ENCODE assay signal across 1 cellular context in the genomic region with DNA sequence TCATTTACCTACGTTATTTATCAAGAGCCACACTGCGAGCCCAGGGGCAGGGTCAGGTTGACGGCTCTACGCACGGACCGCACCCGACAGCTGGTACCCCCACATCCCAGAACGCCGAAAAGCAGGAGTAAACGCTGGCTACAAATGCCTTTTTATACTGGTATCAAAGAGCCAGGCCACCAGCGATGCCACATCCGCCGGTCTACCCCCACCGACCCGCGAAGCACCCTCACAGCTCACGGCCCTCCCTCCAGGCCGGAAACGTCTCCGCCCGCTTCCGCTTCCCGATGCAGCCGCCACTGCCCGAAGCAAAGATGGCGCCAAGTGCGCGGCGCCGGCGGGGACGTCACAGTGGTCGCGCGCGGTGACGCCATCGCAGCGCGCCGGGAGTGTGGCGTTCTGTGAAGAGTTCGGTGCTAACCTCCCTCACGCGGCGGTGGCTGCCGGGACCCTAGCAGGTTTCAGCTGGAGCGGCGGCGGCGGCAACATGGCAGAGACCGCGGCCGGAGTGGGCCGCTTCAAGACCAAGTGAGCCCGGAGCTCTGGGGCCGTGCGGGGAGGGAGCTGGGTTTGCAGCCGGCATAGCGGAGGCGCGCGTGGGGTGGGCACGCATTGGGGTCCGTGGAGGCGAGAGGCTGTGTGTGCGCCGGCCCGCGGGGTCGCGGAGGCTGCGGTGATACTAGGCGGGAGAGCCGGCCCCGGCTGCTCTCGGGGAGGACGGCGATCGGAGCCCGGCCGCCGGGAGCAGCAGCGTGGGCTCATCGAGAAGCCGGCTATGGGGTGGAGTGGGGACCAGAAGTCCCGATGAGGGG.
A peak's percentile ranks its signal among the peaks of the same experiment; 100 is the strongest.
TF ChIP-seq lines count a peak whose summit lies in the region.

A gene (plus strand): TSS at position 376 of the 812 bp plus-strand sequence. CDS start 112 bp downstream, at position 488.

TF ChIP-seq in K562, 482 proteins besides CTCF, POLR2A, EP300 and RAD21 (continued from another document and continues in another):
- TF ChIP-seq JUND (IDR thresholded peaks at IDR 0.05; ENCODE audit: borderline replicate concordance, low read depth, low read length) (peak; percentile 84), JUND (tag; IDR thresholded peaks at IDR 0.05; ENCODE audit: borderline replicate concordance, low read depth, low read length) (peak; percentile 47; the same call in 1 of the 3 replicates), ZNF282 (CRISPR knock-in tag; IDR thresholded peaks at IDR 0.05) (peak; percentile 62; the same call in 1 of the 2 replicates), LEF1 (IDR thresholded peaks at IDR 0.05) (no peak), ZNF253 (CRISPR knock-in tag; conservative IDR thresholded peaks at IDR 0.05) (no peak), U2AF1 (optimal IDR thresholded peaks at IDR 0.05; ENCODE audit: low read depth, low read length) (peak; percentile 76), HIVEP1 (CRISPR knock-in tag; IDR thresholded peaks at IDR 0.05) (0 out of 2 replicates have a peak, but pooled peaks have one; percentile 31), TCF7 (IDR thresholded peaks at IDR 0.05; ENCODE audit: borderline replicate concordance) (peak; percentile 67; the same call in 1 of the 2 replicates), ATF1 (CRISPR knock-in tag; IDR thresholded peaks at IDR 0.05) (peak; percentile 100), ATF1 (tag; IDR thresholded peaks at IDR 0.05) (peak; percentile 100), HDGF (IDR thresholded peaks at IDR 0.05) (0 out of 2 replicates have a peak, but pooled peaks have one; percentile 1), POLR2AphosphoS2 (IDR thresholded peaks at IDR 0.05; ENCODE audit: low read length) (peak; percentile 77; the same call in 1 of the 2 replicates), ZNF507 (tag; conservative IDR thresholded peaks at IDR 0.05) (no peak), JUN (IDR thresholded peaks at IDR 0.05; ENCODE audit: borderline replicate concordance, low read depth, low read length) (peak; percentile 84), JUN (CRISPR knock-in tag; IDR thresholded peaks at IDR 0.05; ENCODE audit: borderline replicate concordance) (no peak), MYBL2 (IDR thresholded peaks at IDR 0.05; ENCODE audit: low read depth) (no peak), MYBL2 (CRISPR knock-in tag; IDR thresholded peaks at IDR 0.05; ENCODE audit: borderline replicate concordance) (no peak), SREBF1 (IDR thresholded peaks at IDR 0.05; ENCODE audit: borderline replicate concordance, low read depth, low read length) (0 out of 2 replicates have a peak, but pooled peaks have one; percentile 59), FOXP1 (CRISPR knock-in tag; IDR thresholded peaks at IDR 0.05) (peak; percentile 64), ZSCAN29 (IDR thresholded peaks at IDR 0.05) (peak; percentile 88)
- TF ChIP-seq, protein P1, sequence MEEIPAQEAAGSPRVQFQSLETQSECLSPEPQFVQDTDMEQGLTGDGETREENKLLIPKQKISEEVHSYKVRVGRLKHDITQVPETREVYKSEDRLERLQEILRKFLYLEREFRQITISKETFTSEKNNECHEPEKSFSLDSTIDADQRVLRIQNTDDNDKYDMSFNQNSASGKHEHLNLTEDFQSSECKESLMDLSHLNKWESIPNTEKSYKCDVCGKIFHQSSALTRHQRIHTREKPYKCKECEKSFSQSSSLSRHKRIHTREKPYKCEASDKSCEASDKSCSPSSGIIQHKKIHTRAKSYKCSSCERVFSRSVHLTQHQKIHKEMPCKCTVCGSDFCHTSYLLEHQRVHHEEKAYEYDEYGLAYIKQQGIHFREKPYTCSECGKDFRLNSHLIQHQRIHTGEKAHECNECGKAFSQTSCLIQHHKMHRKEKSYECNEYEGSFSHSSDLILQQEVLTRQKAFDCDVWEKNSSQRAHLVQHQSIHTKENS (CRISPR knock-in tag; IDR thresholded peaks at IDR 0.05): no peak
- TF ChIP-seq, protein P2, sequence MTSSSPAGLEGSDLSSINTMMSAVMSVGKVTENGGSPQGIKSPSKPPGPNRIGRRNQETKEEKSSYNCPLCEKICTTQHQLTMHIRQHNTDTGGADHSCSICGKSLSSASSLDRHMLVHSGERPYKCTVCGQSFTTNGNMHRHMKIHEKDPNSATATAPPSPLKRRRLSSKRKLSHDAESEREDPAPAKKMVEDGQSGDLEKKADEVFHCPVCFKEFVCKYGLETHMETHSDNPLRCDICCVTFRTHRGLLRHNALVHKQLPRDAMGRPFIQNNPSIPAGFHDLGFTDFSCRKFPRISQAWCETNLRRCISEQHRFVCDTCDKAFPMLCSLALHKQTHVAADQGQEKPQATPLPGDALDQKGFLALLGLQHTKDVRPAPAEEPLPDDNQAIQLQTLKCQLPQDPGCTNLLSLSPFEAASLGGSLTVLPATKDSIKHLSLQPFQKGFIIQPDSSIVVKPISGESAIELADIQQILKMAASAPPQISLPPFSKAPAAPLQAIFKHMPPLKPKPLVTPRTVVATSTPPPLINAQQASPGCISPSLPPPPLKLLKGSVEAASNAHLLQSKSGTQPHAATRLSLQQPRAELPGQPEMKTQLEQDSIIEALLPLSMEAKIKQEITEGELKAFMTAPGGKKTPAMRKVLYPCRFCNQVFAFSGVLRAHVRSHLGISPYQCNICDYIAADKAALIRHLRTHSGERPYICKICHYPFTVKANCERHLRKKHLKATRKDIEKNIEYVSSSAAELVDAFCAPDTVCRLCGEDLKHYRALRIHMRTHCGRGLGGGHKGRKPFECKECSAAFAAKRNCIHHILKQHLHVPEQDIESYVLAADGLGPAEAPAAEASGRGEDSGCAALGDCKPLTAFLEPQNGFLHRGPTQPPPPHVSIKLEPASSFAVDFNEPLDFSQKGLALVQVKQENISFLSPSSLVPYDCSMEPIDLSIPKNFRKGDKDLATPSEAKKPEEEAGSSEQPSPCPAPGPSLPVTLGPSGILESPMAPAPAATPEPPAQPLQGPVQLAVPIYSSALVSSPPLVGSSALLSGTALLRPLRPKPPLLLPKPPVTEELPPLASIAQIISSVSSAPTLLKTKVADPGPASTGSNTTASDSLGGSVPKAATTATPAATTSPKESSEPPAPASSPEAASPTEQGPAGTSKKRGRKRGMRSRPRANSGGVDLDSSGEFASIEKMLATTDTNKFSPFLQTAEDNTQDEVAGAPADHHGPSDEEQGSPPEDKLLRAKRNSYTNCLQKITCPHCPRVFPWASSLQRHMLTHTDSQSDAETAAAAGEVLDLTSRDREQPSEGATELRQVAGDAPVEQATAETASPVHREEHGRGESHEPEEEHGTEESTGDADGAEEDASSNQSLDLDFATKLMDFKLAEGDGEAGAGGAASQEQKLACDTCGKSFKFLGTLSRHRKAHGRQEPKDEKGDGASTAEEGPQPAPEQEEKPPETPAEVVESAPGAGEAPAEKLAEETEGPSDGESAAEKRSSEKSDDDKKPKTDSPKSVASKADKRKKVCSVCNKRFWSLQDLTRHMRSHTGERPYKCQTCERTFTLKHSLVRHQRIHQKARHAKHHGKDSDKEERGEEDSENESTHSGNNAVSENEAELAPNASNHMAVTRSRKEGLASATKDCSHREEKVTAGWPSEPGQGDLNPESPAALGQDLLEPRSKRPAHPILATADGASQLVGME (CRISPR knock-in tag; IDR thresholded peaks at IDR 0.05): no peak; the same call in 1 of the 2 replicates
- TF ChIP-seq, protein P3, sequence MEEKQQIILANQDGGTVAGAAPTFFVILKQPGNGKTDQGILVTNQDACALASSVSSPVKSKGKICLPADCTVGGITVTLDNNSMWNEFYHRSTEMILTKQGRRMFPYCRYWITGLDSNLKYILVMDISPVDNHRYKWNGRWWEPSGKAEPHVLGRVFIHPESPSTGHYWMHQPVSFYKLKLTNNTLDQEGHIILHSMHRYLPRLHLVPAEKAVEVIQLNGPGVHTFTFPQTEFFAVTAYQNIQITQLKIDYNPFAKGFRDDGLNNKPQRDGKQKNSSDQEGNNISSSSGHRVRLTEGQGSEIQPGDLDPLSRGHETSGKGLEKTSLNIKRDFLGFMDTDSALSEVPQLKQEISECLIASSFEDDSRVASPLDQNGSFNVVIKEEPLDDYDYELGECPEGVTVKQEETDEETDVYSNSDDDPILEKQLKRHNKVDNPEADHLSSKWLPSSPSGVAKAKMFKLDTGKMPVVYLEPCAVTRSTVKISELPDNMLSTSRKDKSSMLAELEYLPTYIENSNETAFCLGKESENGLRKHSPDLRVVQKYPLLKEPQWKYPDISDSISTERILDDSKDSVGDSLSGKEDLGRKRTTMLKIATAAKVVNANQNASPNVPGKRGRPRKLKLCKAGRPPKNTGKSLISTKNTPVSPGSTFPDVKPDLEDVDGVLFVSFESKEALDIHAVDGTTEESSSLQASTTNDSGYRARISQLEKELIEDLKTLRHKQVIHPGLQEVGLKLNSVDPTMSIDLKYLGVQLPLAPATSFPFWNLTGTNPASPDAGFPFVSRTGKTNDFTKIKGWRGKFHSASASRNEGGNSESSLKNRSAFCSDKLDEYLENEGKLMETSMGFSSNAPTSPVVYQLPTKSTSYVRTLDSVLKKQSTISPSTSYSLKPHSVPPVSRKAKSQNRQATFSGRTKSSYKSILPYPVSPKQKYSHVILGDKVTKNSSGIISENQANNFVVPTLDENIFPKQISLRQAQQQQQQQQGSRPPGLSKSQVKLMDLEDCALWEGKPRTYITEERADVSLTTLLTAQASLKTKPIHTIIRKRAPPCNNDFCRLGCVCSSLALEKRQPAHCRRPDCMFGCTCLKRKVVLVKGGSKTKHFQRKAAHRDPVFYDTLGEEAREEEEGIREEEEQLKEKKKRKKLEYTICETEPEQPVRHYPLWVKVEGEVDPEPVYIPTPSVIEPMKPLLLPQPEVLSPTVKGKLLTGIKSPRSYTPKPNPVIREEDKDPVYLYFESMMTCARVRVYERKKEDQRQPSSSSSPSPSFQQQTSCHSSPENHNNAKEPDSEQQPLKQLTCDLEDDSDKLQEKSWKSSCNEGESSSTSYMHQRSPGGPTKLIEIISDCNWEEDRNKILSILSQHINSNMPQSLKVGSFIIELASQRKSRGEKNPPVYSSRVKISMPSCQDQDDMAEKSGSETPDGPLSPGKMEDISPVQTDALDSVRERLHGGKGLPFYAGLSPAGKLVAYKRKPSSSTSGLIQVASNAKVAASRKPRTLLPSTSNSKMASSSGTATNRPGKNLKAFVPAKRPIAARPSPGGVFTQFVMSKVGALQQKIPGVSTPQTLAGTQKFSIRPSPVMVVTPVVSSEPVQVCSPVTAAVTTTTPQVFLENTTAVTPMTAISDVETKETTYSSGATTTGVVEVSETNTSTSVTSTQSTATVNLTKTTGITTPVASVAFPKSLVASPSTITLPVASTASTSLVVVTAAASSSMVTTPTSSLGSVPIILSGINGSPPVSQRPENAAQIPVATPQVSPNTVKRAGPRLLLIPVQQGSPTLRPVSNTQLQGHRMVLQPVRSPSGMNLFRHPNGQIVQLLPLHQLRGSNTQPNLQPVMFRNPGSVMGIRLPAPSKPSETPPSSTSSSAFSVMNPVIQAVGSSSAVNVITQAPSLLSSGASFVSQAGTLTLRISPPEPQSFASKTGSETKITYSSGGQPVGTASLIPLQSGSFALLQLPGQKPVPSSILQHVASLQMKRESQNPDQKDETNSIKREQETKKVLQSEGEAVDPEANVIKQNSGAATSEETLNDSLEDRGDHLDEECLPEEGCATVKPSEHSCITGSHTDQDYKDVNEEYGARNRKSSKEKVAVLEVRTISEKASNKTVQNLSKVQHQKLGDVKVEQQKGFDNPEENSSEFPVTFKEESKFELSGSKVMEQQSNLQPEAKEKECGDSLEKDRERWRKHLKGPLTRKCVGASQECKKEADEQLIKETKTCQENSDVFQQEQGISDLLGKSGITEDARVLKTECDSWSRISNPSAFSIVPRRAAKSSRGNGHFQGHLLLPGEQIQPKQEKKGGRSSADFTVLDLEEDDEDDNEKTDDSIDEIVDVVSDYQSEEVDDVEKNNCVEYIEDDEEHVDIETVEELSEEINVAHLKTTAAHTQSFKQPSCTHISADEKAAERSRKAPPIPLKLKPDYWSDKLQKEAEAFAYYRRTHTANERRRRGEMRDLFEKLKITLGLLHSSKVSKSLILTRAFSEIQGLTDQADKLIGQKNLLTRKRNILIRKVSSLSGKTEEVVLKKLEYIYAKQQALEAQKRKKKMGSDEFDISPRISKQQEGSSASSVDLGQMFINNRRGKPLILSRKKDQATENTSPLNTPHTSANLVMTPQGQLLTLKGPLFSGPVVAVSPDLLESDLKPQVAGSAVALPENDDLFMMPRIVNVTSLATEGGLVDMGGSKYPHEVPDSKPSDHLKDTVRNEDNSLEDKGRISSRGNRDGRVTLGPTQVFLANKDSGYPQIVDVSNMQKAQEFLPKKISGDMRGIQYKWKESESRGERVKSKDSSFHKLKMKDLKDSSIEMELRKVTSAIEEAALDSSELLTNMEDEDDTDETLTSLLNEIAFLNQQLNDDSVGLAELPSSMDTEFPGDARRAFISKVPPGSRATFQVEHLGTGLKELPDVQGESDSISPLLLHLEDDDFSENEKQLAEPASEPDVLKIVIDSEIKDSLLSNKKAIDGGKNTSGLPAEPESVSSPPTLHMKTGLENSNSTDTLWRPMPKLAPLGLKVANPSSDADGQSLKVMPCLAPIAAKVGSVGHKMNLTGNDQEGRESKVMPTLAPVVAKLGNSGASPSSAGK (IDR thresholded peaks at IDR 0.05): peak; percentile 48; the same call in 1 of the 2 replicates
- TF ChIP-seq, protein P4, sequence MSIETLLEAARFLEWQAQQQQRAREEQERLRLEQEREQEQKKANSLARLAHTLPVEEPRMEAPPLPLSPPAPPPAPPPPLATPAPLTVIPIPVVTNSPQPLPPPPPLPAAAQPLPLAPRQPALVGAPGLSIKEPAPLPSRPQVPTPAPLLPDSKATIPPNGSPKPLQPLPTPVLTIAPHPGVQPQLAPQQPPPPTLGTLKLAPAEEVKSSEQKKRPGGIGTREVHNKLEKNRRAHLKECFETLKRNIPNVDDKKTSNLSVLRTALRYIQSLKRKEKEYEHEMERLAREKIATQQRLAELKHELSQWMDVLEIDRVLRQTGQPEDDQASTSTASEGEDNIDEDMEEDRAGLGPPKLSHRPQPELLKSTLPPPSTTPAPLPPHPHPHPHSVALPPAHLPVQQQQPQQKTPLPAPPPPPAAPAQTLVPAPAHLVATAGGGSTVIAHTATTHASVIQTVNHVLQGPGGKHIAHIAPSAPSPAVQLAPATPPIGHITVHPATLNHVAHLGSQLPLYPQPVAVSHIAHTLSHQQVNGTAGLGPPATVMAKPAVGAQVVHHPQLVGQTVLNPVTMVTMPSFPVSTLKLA (conservative IDR thresholded peaks at IDR 0.05): peak; percentile 92 to 97
- TF ChIP-seq, protein P5, sequence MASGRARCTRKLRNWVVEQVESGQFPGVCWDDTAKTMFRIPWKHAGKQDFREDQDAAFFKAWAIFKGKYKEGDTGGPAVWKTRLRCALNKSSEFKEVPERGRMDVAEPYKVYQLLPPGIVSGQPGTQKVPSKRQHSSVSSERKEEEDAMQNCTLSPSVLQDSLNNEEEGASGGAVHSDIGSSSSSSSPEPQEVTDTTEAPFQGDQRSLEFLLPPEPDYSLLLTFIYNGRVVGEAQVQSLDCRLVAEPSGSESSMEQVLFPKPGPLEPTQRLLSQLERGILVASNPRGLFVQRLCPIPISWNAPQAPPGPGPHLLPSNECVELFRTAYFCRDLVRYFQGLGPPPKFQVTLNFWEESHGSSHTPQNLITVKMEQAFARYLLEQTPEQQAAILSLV (tag; IDR thresholded peaks at IDR 0.05): no peak
- TF ChIP-seq, protein P6, sequence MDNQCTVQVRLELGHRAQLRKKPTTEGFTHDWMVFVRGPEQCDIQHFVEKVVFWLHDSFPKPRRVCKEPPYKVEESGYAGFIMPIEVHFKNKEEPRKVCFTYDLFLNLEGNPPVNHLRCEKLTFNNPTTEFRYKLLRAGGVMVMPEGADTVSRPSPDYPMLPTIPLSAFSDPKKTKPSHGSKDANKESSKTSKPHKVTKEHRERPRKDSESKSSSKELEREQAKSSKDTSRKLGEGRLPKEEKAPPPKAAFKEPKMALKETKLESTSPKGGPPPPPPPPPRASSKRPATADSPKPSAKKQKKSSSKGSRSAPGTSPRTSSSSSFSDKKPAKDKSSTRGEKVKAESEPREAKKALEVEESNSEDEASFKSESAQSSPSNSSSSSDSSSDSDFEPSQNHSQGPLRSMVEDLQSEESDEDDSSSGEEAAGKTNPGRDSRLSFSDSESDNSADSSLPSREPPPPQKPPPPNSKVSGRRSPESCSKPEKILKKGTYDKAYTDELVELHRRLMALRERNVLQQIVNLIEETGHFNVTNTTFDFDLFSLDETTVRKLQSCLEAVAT (IDR thresholded peaks at IDR 0.05): peak in 1 of 2 experiments; percentile 100; a peak in 2 of 4 replicates
